Comparison of ENCODE assay signal across 7 cellular contexts in the genomic region with DNA sequence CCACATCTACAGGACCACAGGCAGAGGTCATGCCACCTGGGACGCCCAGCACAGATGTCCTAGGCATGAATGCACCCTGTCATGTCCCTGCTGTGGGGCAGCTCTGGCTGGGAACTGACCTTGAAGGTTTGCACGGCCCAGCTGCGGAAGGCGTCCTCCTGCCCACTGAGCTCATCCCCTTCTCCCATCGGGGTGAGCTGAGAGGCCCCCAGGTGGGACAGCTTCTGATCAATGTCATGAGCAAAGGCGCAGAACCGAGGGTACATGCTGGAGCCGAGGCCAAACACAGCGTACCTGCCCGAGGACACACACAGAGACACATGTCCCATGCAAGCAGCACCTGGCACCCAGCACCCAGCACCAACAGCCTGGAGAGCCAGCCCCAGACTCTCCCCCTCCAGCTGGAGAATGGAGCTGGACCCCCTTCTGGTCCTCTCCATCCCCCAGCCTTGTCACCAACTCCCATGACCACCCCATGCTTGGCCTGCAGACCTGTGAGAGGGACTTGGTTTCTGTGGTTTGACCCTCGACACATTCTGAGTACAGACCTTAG. TPM values are rescaled to one million over a fixed set of nuclear protein-coding genes. Genes with fewer than 3 reads are reported as not detected.
"Had no signal": no experiment of that assay in that cellular context is flagged by ENCODE, and none has a peak within 500 bp of the region (broad histone marks: within the 10 kb centered on the region; RNA-seq: fewer than 3 reads in every experiment).

No MANE protein-coding gene starts in this region.

- H3K9me3 Mint-ChIP-seq: IgD-negative memory B cell had no signal

- H3K4me1 Mint-ChIP-seq: IgD-negative memory B cell had no signal

- H3K4me3 Mint-ChIP-seq: IgD-negative memory B cell had no signal

- DNase-seq: IMR-90, KBM-7 had no signal

- H3K27ac ChIP-seq: HL-60 had no signal

- ATAC-seq: HepG2, K562 had no signal

- H3K4me3 ChIP-seq: K562 had no signal

- H3K27ac Mint-ChIP-seq: IgD-negative memory B cell had no signal

- H3K36me3 Mint-ChIP-seq: IgD-negative memory B cell had no signal

RNA-seq across cellular contexts. Expression of gene NOS2, which starts 31.4 kb away (rescaled TPM):
- total RNA-seq: HT-29, K562 had no signal
- polyA plus RNA-seq: HepG2, IMR-90, K562 had no signal
